Comparison of ENCODE assay signal across 8 cellular contexts in the genomic region with DNA sequence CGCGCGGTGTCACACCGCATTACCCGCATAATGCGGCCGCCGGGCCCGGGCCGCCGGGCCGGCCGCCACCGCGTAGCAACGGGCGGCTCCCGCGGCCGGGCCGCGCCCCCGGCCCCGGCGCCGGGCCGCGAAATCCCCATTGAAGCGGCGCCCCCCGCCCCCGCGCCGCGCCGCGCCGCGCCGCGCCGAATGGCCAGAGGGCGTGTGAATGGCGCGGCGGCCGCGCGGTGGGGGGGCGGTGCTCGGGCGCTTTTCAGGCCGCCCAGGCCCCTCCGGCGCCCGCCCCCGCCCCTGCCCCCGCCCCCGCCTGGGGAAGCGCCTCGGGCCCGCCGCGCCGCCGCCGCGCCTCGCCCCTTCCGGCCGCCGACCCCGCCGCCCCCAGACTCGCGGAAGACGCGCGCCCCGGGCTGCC. TPM values are rescaled to one million over a fixed set of nuclear protein-coding genes. Genes with fewer than 3 reads are reported as not detected.
DNase-seq lines count a peak whose midpoint lies in the region; ATAC-seq and TF ChIP-seq lines count a peak whose summit lies in the region.

No MANE protein-coding gene starts in this region.

- ATAC-seq in HG03378 (IDR thresholded peaks at IDR 0.05; ENCODE audit: unreplicated experiment), result no peak

- no peaks in the 10 kb centered on the region for H3K79me2 ChIP-seq in OCI-LY1 (ENCODE audit: insufficient read depth, low read length)

- DNase-seq in activated naive CD4-positive, alpha-beta T cell treated with anti-CD3 and anti-CD28 coated beads, Interleukin-2, amount 10 ng/mL, durations not matched to agents 7 days and 5 days, result peak; percentile 47
- no peak for DNase-seq in activated naive CD4-positive, alpha-beta T cell treated with Interleukin-2 at 50 U/mL for 16 hours
- no peak for DNase-seq in epithelial cell of esophagus (ENCODE audit: low read depth)
- peak; percentile 72 for DNase-seq in nephron progenitor cell
- DNase-seq in activated T-helper 1 cell treated with anti-CD3 and anti-CD28 coated beads, Interleukin-12 subunit alpha, Interleukin-12 subunit beta, Interleukin-2, Interleukin-4 antibody, amounts not matched to agents 30 ng/mL and 10 ng/mL and 1 ng/mL, durations not matched to agents 14 hours and 24 hours and 36 hours (ENCODE audit: low spot score), result no peak
- DNase-seq in superior temporal gyrus (ENCODE audit: extremely low spot score), result no peak

- TF ChIP-seq CTCF in OCI-LY1 (IDR thresholded peaks at IDR 0.05; ENCODE audit: low read length) (no peak), epithelial cell of esophagus (IDR thresholded peaks at IDR 0.05; ENCODE audit: insufficient read depth, low read depth, low read length, missing control alignments) (no peak), nephron progenitor cell (IDR thresholded peaks at IDR 0.05) (no peak)

- peaks cover 63% of the 10 kb centered on the region for H3K4me1 ChIP-seq in OCI-LY1 (ENCODE audit: insufficient read depth, low read length, severe bottlenecking)

- peaks cover 87% of the 10 kb centered on the region for H3K27me3 Mint-ChIP-seq in activated naive CD4-positive, alpha-beta T cell treated with anti-CD3 and anti-CD28 coated beads, Interleukin-2, amount 10 ng/mL, durations not matched to agents 7 days and 5 days
- peaks cover 39% of the 10 kb centered on the region for H3K27me3 Mint-ChIP-seq in nephron progenitor cell (ENCODE audit: low read depth, poor library complexity)
- H3K27me3 Mint-ChIP-seq in activated T-helper 1 cell treated with anti-CD3 and anti-CD28 coated beads, Interleukin-12 subunit alpha, Interleukin-12 subunit beta, Interleukin-2, Interleukin-4 antibody, amounts not matched to agents 30 ng/mL and 10 ng/mL and 1 ng/mL, durations not matched to agents 14 hours and 24 hours and 36 hours (ENCODE audit: insufficient read depth), result peaks cover 48% of the 10 kb centered on the region

- intact Hi-C loops in activated T-helper 1 cell treated with anti-CD3 and anti-CD28 coated beads, Interleukin-12 subunit alpha, Interleukin-12 subunit beta, Interleukin-2, Interleukin-4 antibody, amounts not matched to agents 30 ng/mL and 10 ng/mL and 1 ng/mL, durations not matched to agents 14 hours and 24 hours and 36 hours (cut with micrococcal nuclease), result no loop called here

- no peak overlapping the region for H3K27ac Mint-ChIP-seq in activated naive CD4-positive, alpha-beta T cell treated with anti-CD3 and anti-CD28 coated beads, Interleukin-2, amount 10 ng/mL, durations not matched to agents 7 days and 5 days
- H3K27ac Mint-ChIP-seq in nephron progenitor cell, result no peak overlapping the region
- H3K27ac Mint-ChIP-seq in activated T-helper 1 cell treated with anti-CD3 and anti-CD28 coated beads, Interleukin-12 subunit alpha, Interleukin-12 subunit beta, Interleukin-2, Interleukin-4 antibody, amounts not matched to agents 30 ng/mL and 10 ng/mL and 1 ng/mL, durations not matched to agents 14 hours and 24 hours and 36 hours, result no peak overlapping the region

- H3K9me3 Mint-ChIP-seq in activated naive CD4-positive, alpha-beta T cell treated with anti-CD3 and anti-CD28 coated beads, Interleukin-2, amount 10 ng/mL, durations not matched to agents 7 days and 5 days, result no peaks in the 10 kb centered on the region
- no peaks in the 10 kb centered on the region for H3K9me3 Mint-ChIP-seq in nephron progenitor cell
- no peaks in the 10 kb centered on the region for H3K9me3 Mint-ChIP-seq in activated T-helper 1 cell treated with anti-CD3 and anti-CD28 coated beads, Interleukin-12 subunit alpha, Interleukin-12 subunit beta, Interleukin-2, Interleukin-4 antibody, amounts not matched to agents 30 ng/mL and 10 ng/mL and 1 ng/mL, durations not matched to agents 14 hours and 24 hours and 36 hours

- peak overlapping the region; percentile 92 for H3K4me2 ChIP-seq in OCI-LY1 (ENCODE audit: low read length)

- CTCF ChIA-PET in activated naive CD4-positive, alpha-beta T cell treated with anti-CD3 and anti-CD28 coated beads, Interleukin-2, amount 10 ng/mL, durations not matched to agents 7 days and 5 days (lab: Charles Lee), result no interaction called here

- no peaks in the 10 kb centered on the region for H3K9me2 ChIP-seq in OCI-LY1 (ENCODE audit: low read depth, low read length)

- H2AFZ ChIP-seq in OCI-LY1 (ENCODE audit: low read length), result no peak overlapping the region

- peak overlapping the region; percentile 83 for H3K9ac ChIP-seq in OCI-LY1 (ENCODE audit: low read length)

- peaks cover 20% of the 10 kb centered on the region for H3K4me1 Mint-ChIP-seq in activated naive CD4-positive, alpha-beta T cell treated with anti-CD3 and anti-CD28 coated beads, Interleukin-2, amount 10 ng/mL, durations not matched to agents 7 days and 5 days
- H3K4me1 Mint-ChIP-seq in nephron progenitor cell, result peaks cover 12% of the 10 kb centered on the region
- peaks cover 5% of the 10 kb centered on the region for H3K4me1 Mint-ChIP-seq in activated T-helper 1 cell treated with anti-CD3 and anti-CD28 coated beads, Interleukin-12 subunit alpha, Interleukin-12 subunit beta, Interleukin-2, Interleukin-4 antibody, amounts not matched to agents 30 ng/mL and 10 ng/mL and 1 ng/mL, durations not matched to agents 14 hours and 24 hours and 36 hours (ENCODE audit: low read depth)

- no peaks in the 10 kb centered on the region for H3K27me3 ChIP-seq in OCI-LY1 (ENCODE audit: insufficient read depth, low read length)

- H3K36me3 Mint-ChIP-seq in activated naive CD4-positive, alpha-beta T cell treated with anti-CD3 and anti-CD28 coated beads, Interleukin-2, amount 10 ng/mL, durations not matched to agents 7 days and 5 days, result no peaks in the 10 kb centered on the region
- peaks cover 12% of the 10 kb centered on the region for H3K36me3 Mint-ChIP-seq in nephron progenitor cell (ENCODE audit: low read depth)
- no peaks in the 10 kb centered on the region for H3K36me3 Mint-ChIP-seq in activated T-helper 1 cell treated with anti-CD3 and anti-CD28 coated beads, Interleukin-12 subunit alpha, Interleukin-12 subunit beta, Interleukin-2, Interleukin-4 antibody, amounts not matched to agents 30 ng/mL and 10 ng/mL and 1 ng/mL, durations not matched to agents 14 hours and 24 hours and 36 hours (ENCODE audit: low read depth)

- no peaks in the 10 kb centered on the region for H3K9me3 ChIP-seq in OCI-LY1 (ENCODE audit: low read length)

- H3F3A ChIP-seq in OCI-LY1 (ENCODE audit: insufficient read depth, low read length), result no peaks in the 10 kb centered on the region

- H4K20me1 ChIP-seq in OCI-LY1 (ENCODE audit: insufficient read depth, low read length), result no peaks in the 10 kb centered on the region

- no peak overlapping the region for H3K27ac ChIP-seq in OCI-LY1 (ENCODE audit: low read depth, low read length, poor library complexity, severe bottlenecking)

- H3K4me3 Mint-ChIP-seq in activated naive CD4-positive, alpha-beta T cell treated with anti-CD3 and anti-CD28 coated beads, Interleukin-2, amount 10 ng/mL, durations not matched to agents 7 days and 5 days, result no peak overlapping the region
- H3K4me3 Mint-ChIP-seq in nephron progenitor cell, result peak overlapping the region; percentile 77
- no peak overlapping the region for H3K4me3 Mint-ChIP-seq in activated T-helper 1 cell treated with anti-CD3 and anti-CD28 coated beads, Interleukin-12 subunit alpha, Interleukin-12 subunit beta, Interleukin-2, Interleukin-4 antibody, amounts not matched to agents 30 ng/mL and 10 ng/mL and 1 ng/mL, durations not matched to agents 14 hours and 24 hours and 36 hours

- peak overlapping the region; percentile 75 for H3K4me3 ChIP-seq in OCI-LY1 (ENCODE audit: low read depth, low read length, poor library complexity, severe bottlenecking)
- peak overlapping the region; percentile 46 for H3K4me3 ChIP-seq in epithelial cell of esophagus (ENCODE audit: low read length)

- no peaks in the 10 kb centered on the region for H3K36me3 ChIP-seq in OCI-LY1 (ENCODE audit: insufficient read depth, low read length)

RNA-seq across cellular contexts. Expression of gene WNT3, which starts 46.9 kb away (rescaled TPM):
- total RNA-seq in activated T-helper 1 cell treated with anti-CD3 and anti-CD28 coated beads, Interleukin-12 subunit alpha, Interleukin-12 subunit beta, Interleukin-2, Interleukin-4 antibody, amounts not matched to agents 30 ng/mL and 10 ng/mL and 1 ng/mL, durations not matched to agents 14 hours and 24 hours and 36 hours, result 0.05 TPM in 1 of 2 replicates, not detected in the other

Comparison
In these comparisons a context has a peak if more than half of its experiments do, and no peak if none do; other contexts are left out.
1. DNase-seq: peak in activated naive CD4-positive, alpha-beta T cell treated with anti-CD3 and anti-CD28 coated beads, Interleukin-2, amount 10 ng/mL, durations not matched to agents 7 days and 5 days (single experiment) and nephron progenitor cell (single experiment); none in activated naive CD4-positive, alpha-beta T cell treated with Interleukin-2 at 50 U/mL for 16 hours (single experiment), epithelial cell of esophagus (single experiment), activated T-helper 1 cell treated with anti-CD3 and anti-CD28 coated beads, Interleukin-12 subunit alpha, Interleukin-12 subunit beta, Interleukin-2, Interleukin-4 antibody, amounts not matched to agents 30 ng/mL and 10 ng/mL and 1 ng/mL, durations not matched to agents 14 hours and 24 hours and 36 hours (single experiment) and superior temporal gyrus (single experiment).